Comparison of ENCODE assay signal across 1 cellular context in the genomic region with DNA sequence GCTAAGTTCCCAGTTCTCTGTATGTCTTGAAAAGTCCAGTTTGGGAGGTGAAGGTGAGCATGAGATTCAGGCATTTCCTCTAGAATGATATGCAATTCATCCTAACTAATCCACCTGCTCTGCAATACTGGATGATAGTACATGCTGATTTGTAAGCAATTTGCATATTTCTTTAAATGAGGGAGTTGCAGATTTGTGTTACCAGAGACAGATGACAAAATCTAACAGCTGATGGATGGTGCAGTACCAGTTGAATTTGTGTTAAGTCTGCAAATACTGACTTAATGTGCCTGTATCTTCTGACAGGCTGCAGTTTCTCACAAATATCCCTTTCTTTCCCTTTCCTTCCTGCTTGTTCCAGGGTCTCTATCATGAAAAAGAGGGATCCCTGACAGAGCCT.
A peak's percentile ranks its signal among the peaks of the same experiment; 100 is the strongest.
TF ChIP-seq lines count a peak whose summit lies in the region.

No MANE protein-coding gene starts in this region.

TF ChIP-seq in HepG2, 621 proteins besides CTCF, POLR2A, EP300 and RAD21 (continued from another document):
- TF ChIP-seq, protein P1, sequence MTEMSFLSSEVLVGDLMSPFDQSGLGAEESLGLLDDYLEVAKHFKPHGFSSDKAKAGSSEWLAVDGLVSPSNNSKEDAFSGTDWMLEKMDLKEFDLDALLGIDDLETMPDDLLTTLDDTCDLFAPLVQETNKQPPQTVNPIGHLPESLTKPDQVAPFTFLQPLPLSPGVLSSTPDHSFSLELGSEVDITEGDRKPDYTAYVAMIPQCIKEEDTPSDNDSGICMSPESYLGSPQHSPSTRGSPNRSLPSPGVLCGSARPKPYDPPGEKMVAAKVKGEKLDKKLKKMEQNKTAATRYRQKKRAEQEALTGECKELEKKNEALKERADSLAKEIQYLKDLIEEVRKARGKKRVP (CRISPR knock-in tag; IDR thresholded peaks at IDR 0.05), result no peak
- TF ChIP-seq MIXL1 (CRISPR knock-in tag; IDR thresholded peaks at IDR 0.05) (no peak), MAFK (conservative IDR thresholded peaks at IDR 0.05 in 1 of 2, IDR thresholded peaks at IDR 0.05 in 1 of 2; ENCODE audit: low read length in 2 of 2) (0 out of 4 replicates have a peak, but pooled peaks of 1 of the 2 experiments have one; percentile 2), ZNF317 (CRISPR knock-in tag; IDR thresholded peaks at IDR 0.05) (peak; percentile 88)
